ENCODE assay signal across 11 cellular contexts in the genomic region with DNA sequence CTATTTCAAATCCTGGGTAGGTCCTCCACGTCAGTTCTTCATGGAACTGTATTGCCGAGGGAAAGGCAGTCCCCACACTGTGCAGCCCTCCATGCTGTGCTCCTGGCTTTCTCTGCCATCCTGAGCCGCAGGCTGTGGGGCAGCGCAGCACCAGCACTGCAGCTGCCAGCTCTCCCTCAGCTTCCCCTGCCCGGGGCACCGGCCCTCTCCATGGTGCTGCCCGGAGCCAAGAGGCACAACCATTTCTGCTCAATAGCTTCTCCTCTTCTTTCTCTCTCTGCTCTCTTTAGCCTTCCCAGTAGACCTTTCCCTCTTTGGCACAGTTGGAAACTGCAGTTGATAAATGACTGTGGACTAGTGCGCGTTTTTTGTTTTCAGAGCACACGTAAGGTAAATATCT. TPM values are rescaled to one million over a fixed set of nuclear protein-coding genes. Genes with fewer than 3 reads are reported as not detected.
DNase-seq lines count a peak whose midpoint lies in the region; ATAC-seq, FAIRE-seq and TF ChIP-seq lines count a peak whose summit lies in the region.
"Had no signal": no experiment of that assay in that cellular context is flagged by ENCODE, and none has a peak within 500 bp of the region (broad histone marks: within the 10 kb centered on the region; RNA-seq: fewer than 3 reads in every experiment).

No MANE protein-coding gene starts in this region.

- H3K27ac Mint-ChIP-seq in CD8-positive, alpha-beta memory T cell = no peak overlapping the region

- DNase-seq in DND-41 (no peak), Panc1 (ENCODE audit: low read depth, low spot score) (no peak), left cardiac atrium (no peak), pancreas (peak; percentile 54 to 88 (median 69)), colonic mucosa (no peak), middle frontal gyrus (ENCODE audit: extremely low spot score, low spot score) (no peak), upper lobe of left lung (no peak)
- no peak for DNase-seq in CD8-positive, alpha-beta memory T cell
- DNase-seq: amniotic stem cell, stomach had no signal

- H4K20me1 ChIP-seq in DND-41 (ENCODE audit: insufficient read depth, low read length) = peaks cover 46% of the 10 kb centered on the region; the same call in 1 of the 2 replicates

- no peak overlapping the region for H3K4me3 Mint-ChIP-seq in CD8-positive, alpha-beta memory T cell

- H3K9ac ChIP-seq in DND-41 (ENCODE audit: low read depth, low read length) (no peak overlapping the region), colonic mucosa (ENCODE audit: low read depth in 2 of 2, low read length in 2 of 2) (no peak overlapping the region)

- POLR2A ChIA-PET in Panc1 (lab: Charles Lee) = no interaction called here
- POLR2A ChIA-PET in CD8-positive, alpha-beta memory T cell (lab: Charles Lee) = no interaction called here

- no peak overlapping the region for H3K4me2 ChIP-seq in DND-41 (ENCODE audit: insufficient read depth, low read length)

- CTCF ChIA-PET in Panc1 (lab: Charles Lee) = no interaction called here
- CTCF ChIA-PET in CD8-positive, alpha-beta memory T cell (lab: Charles Lee) = interaction anchor here (2.1 kb wide), 1 partner anchor 26 kb away, joined by 7 read pairs; a partner anchor contains a TSS

- no peaks in the 10 kb centered on the region for H3K4me1 Mint-ChIP-seq in CD8-positive, alpha-beta memory T cell

- H3K27ac ChIP-seq in DND-41 (ENCODE audit: low read length) (no peak overlapping the region), Panc1 (ENCODE audit: low read length) (no peak overlapping the region), pancreas (peak overlapping the region; percentile 40 to 73 (median 68)), colonic mucosa (no peak overlapping the region), upper lobe of left lung (no peak overlapping the region)
- no peak overlapping the region for H3K27ac ChIP-seq in CD8-positive, alpha-beta memory T cell (ENCODE audit: low read depth, low read length)

- no peak for TF ChIP-seq POLR2A in upper lobe of left lung (IDR thresholded peaks at IDR 0.05)

- in situ Hi-C loops in Panc1 (cut with HindIII; ENCODE audit: low pct_unique_long_range_greater_than_20kb, low sequenced_read_pairs) = no loop called here

- H3K4me3 ChIP-seq in DND-41 (ENCODE audit: low read depth in 1 of 2, low read length in 2 of 2) (no peak overlapping the region), Panc1 (ENCODE audit: low read depth in 2 of 2, low read length in 2 of 2) (no peak overlapping the region), pancreas (no peak overlapping the region), colonic mucosa (no peak overlapping the region), upper lobe of left lung (no peak overlapping the region)
- H3K4me3 ChIP-seq in CD8-positive, alpha-beta memory T cell (ENCODE audit: low read length) = no peak overlapping the region
- H3K4me3 ChIP-seq: lung, stomach had no signal

- H3K27me3 Mint-ChIP-seq in CD8-positive, alpha-beta memory T cell = no peaks in the 10 kb centered on the region

- intact Hi-C loops in Panc1 (cut with micrococcal nuclease; ENCODE audit: unreplicated experiment) (no loop called here), left cardiac atrium (cut with DNase I) (no loop called here), pancreas (cut with DNase I) (no loop called here), colonic mucosa (cut with DNase I) (no loop called here)

- no peak overlapping the region for H2AFZ ChIP-seq in DND-41 (ENCODE audit: low read depth, low read length)

- ATAC-seq in DND-41 (ENCODE audit: insufficient read depth, low read depth) (peak; percentile 60), Panc1 (0 out of 2 replicates have a peak, but pooled peaks have one; percentile 15), left cardiac atrium (peak; percentile 63 to 70), pancreas (peak; percentile 68 to 79 (median 78)), upper lobe of left lung (ENCODE audit: low FRiP score in 2 of 2) (no peak)

- WGBS in pancreas, 2 donors = 15% methylated on average over 10 of the region's 10 CpGs
- WGBS in upper lobe of left lung, 2 donors = 76 to 80% methylated on average over 10 of the region's 10 CpGs

- BruUV-seq in Panc1 (replicated peaks; lab: Mats Ljungman, UMichigan) = TSS peak; percentile 7

- TF ChIP-seq CTCF in DND-41 (IDR thresholded peaks at IDR 0.05; ENCODE audit: borderline replicate concordance, extremely low read depth, low read length, poor library complexity, severe bottlenecking) = no peak
- TF ChIP-seq CTCF in Panc1 (IDR thresholded peaks at IDR 0.05) = no peak
- TF ChIP-seq CTCF in pancreas (IDR thresholded peaks at IDR 0.05) = no peak
- no peak for TF ChIP-seq CTCF in colonic mucosa (IDR thresholded peaks at IDR 0.05)
- TF ChIP-seq CTCF in upper lobe of left lung (IDR thresholded peaks at IDR 0.05) = no peak

- H3K9me3 Mint-ChIP-seq in CD8-positive, alpha-beta memory T cell = no peaks in the 10 kb centered on the region

- no peaks in the 10 kb centered on the region; the same call in 1 of the 2 replicates for H3K79me2 ChIP-seq in DND-41 (ENCODE audit: insufficient read depth, low read length)

- TF ChIP-seq EP300 in upper lobe of left lung (IDR thresholded peaks at IDR 0.05) = no peak

- no peaks in the 10 kb centered on the region for H3K4me1 ChIP-seq in DND-41 (ENCODE audit: insufficient read depth, low read length)
- no peaks in the 10 kb centered on the region for H3K4me1 ChIP-seq in Panc1 (ENCODE audit: control insufficient read depth, insufficient read depth, low read length)
- peaks cover 27 to 33% (median 31%) of the 10 kb centered on the region in 3 donors for H3K4me1 ChIP-seq in pancreas
- H3K4me1 ChIP-seq in colonic mucosa = no peaks in the 10 kb centered on the region
- H3K4me1 ChIP-seq in CD8-positive, alpha-beta memory T cell (ENCODE audit: insufficient read depth, low read length) = no peaks in the 10 kb centered on the region
- H3K4me1 ChIP-seq in upper lobe of left lung = peaks cover 6 to 14% (median 9%) of the 10 kb centered on the region in 4 donors

- H3K36me3 ChIP-seq in DND-41 (ENCODE audit: insufficient read depth, low read length) = peaks cover 85% of the 10 kb centered on the region
- peaks cover 6% of the 10 kb centered on the region for H3K36me3 ChIP-seq in Panc1 (ENCODE audit: control insufficient read depth, insufficient read depth, low read length)
- H3K36me3 ChIP-seq in pancreas = peaks cover 4 to 48% (median 31%) of the 10 kb centered on the region in 3 donors
- H3K36me3 ChIP-seq in colonic mucosa = peaks cover 4% of the 10 kb centered on the region
- peaks cover 56% of the 10 kb centered on the region for H3K36me3 ChIP-seq in CD8-positive, alpha-beta memory T cell (ENCODE audit: insufficient read depth, low read length)
- H3K36me3 ChIP-seq in upper lobe of left lung = peaks cover 14 to 78% (median 65%) of the 10 kb centered on the region in 4 donors

- H3K27me3 ChIP-seq in DND-41 (ENCODE audit: insufficient read depth, low read length, poor library complexity) (no peaks in the 10 kb centered on the region), Panc1 (ENCODE audit: control insufficient read depth, insufficient read depth, low read length) (no peaks in the 10 kb centered on the region), pancreas (no peaks in the 10 kb centered on the region), colonic mucosa (no peaks in the 10 kb centered on the region), upper lobe of left lung (no peaks in the 10 kb centered on the region)
- no peaks in the 10 kb centered on the region for H3K27me3 ChIP-seq in CD8-positive, alpha-beta memory T cell (ENCODE audit: insufficient read depth, low read length, poor library complexity, severe bottlenecking)
- H3K27me3 ChIP-seq: stomach had no signal

- no peaks in the 10 kb centered on the region for H3K9me3 ChIP-seq in DND-41 (ENCODE audit: insufficient read depth, low read length, severe bottlenecking)
- H3K9me3 ChIP-seq in Panc1 (ENCODE audit: control insufficient read depth, insufficient read depth, low read depth, low read length) = no peaks in the 10 kb centered on the region
- no peaks in the 10 kb centered on the region for H3K9me3 ChIP-seq in pancreas
- H3K9me3 ChIP-seq in colonic mucosa = no peaks in the 10 kb centered on the region
- no peaks in the 10 kb centered on the region for H3K9me3 ChIP-seq in CD8-positive, alpha-beta memory T cell (ENCODE audit: low read length)
- no peaks in the 10 kb centered on the region for H3K9me3 ChIP-seq in upper lobe of left lung
- H3K9me3 ChIP-seq: stomach had no signal

- peaks cover 6 to 90% (median 20%) of the 10 kb centered on the region in 3 donors for H3K36me3 Mint-ChIP-seq in CD8-positive, alpha-beta memory T cell

- no peak for FAIRE-seq in pancreas (lab: Jason Lieb, UNC)

RNA-seq across cellular contexts. Expression of a gene that starts 12.1 kb away (rescaled TPM):
- total RNA-seq in Panc1 (2021; ENCODE audit: unreplicated experiment) = 3.2 TPM
- 2.6 TPM for polyA plus RNA-seq in Panc1 (2012; ENCODE audit: insufficient read length)
- 10 to 100 TPM; 18.4 to 24.7 TPM for total RNA-seq in left cardiac atrium
- total RNA-seq in pancreas = 1 to 10 TPM in 5 of 6 donors, under 1 TPM in 1; 0.95 to 3.2 (median 2.4) TPM
- polyA plus RNA-seq in pancreas = 10 to 100 TPM in 1 of 2 donors, 1 to 10 TPM in 1; 8.2 to 10.9 TPM
- 1 to 10 TPM; 1.4 to 4.1 TPM for total RNA-seq in colonic mucosa
- total RNA-seq in CD8-positive, alpha-beta memory T cell = 1 to 10 TPM; 3.8 to 3.9 TPM
- 0.47 TPM for polyA plus RNA-seq in CD8-positive, alpha-beta memory T cell
- 10 to 100 TPM in 2 of 6 donors, 1 to 10 TPM in 4; 2.0 to 27.2 (median 2.8) TPM for total RNA-seq in upper lobe of left lung

RNA-seq across cellular contexts. Expression of a gene that starts 15.6 kb away (rescaled TPM):
- total RNA-seq in Panc1 (2021; ENCODE audit: unreplicated experiment) = 34.0 TPM
- polyA plus RNA-seq in Panc1 (2012; ENCODE audit: insufficient read length) = 27.5 TPM
- total RNA-seq in left cardiac atrium = 10 to 100 TPM in 1 of 2 donors, 1 to 10 TPM in 1; 9.6 to 10.3 TPM
- total RNA-seq in pancreas = 10 to 100 TPM; 16.8 to 35.1 (median 26.0) TPM
- polyA plus RNA-seq in pancreas = 10 to 100 TPM; 13.6 to 15.6 TPM
- total RNA-seq in colonic mucosa = 10 to 100 TPM; 24.4 to 33.0 TPM
- 10 to 100 TPM; 32.6 to 36.6 TPM for total RNA-seq in CD8-positive, alpha-beta memory T cell
- polyA plus RNA-seq in CD8-positive, alpha-beta memory T cell = 13.0 TPM
- 10 to 100 TPM; 17.2 to 52.4 (median 26.5) TPM for total RNA-seq in upper lobe of left lung

RNA-seq across cellular contexts. Expression of a gene that starts 26.1 kb away (rescaled TPM):
- total RNA-seq in Panc1 (2021; ENCODE audit: unreplicated experiment) = 24.4 TPM
- 40.1 TPM for polyA plus RNA-seq in Panc1 (2012; ENCODE audit: insufficient read length)
- 10 to 100 TPM; 11.9 to 12.4 TPM for total RNA-seq in left cardiac atrium
- total RNA-seq in pancreas = 1 to 10 TPM; 4.7 to 8.9 (median 5.7) TPM
- 10 to 100 TPM; 13.2 to 14.9 TPM for polyA plus RNA-seq in pancreas
- total RNA-seq in colonic mucosa = 10 to 100 TPM; 12.4 to 18.7 TPM
- total RNA-seq in CD8-positive, alpha-beta memory T cell = 10 to 100 TPM; 30.9 to 32.2 TPM
- polyA plus RNA-seq in CD8-positive, alpha-beta memory T cell = 29.6 TPM
- total RNA-seq in upper lobe of left lung = 10 to 100 TPM in 3 of 6 donors, 1 to 10 TPM in 3; 7.1 to 13.6 (median 11.3) TPM

RNA-seq across cellular contexts. Expression of a gene that starts 38.2 kb away (rescaled TPM):
- total RNA-seq in Panc1 (2021; ENCODE audit: unreplicated experiment) (40.2 TPM), left cardiac atrium (10 to 100 TPM; 22.1 to 24.8 TPM), pancreas (10 to 100 TPM in 2 of 6 donors, 1 to 10 TPM in 4; 6.7 to 21.8 (median 8.3) TPM), colonic mucosa (10 to 100 TPM; 13.0 to 17.2 TPM), upper lobe of left lung (10 to 100 TPM; 14.0 to 43.6 (median 24.2) TPM)
- polyA plus RNA-seq in Panc1 (2012; ENCODE audit: insufficient read length) = 54.0 TPM
- polyA plus RNA-seq in pancreas = 10 to 100 TPM; 14.0 to 17.2 TPM
- 10 to 100 TPM; 16.6 to 18.7 TPM for total RNA-seq in CD8-positive, alpha-beta memory T cell
- 7.1 TPM for polyA plus RNA-seq in CD8-positive, alpha-beta memory T cell

Comparison
In these comparisons a context has a peak if more than half of its experiments do, and no peak if none do; other contexts are left out.
1. ATAC-seq: peak in DND-41 (single experiment), Panc1 (single experiment), left cardiac atrium (2 of 2) and pancreas (4 of 4); none in upper lobe of left lung (0 of 2).
2. DNase-seq: peak in pancreas (6 of 6); none in DND-41 (single experiment), Panc1 (single experiment), left cardiac atrium (single experiment), colonic mucosa (single experiment), middle frontal gyrus (single experiment), CD8-positive, alpha-beta memory T cell (0 of 5) and upper lobe of left lung (0 of 2).
3. H3K27ac ChIP-seq: peak in pancreas (4 of 4); none in DND-41 (single experiment), Panc1 (single experiment), colonic mucosa (single experiment), CD8-positive, alpha-beta memory T cell (single experiment) and upper lobe of left lung (0 of 4).